In genomic region chr18:46098616-46098933, GRCh38 we compare ENCODE assay signal across 8 cellular contexts.
DNase-seq lines count a peak whose midpoint lies in the region; ATAC-seq and TF ChIP-seq lines count a peak whose summit lies in the region.

No MANE protein-coding gene starts in this region.

- peaks cover 18% of the 10 kb centered on the region for H3K4me1 Mint-ChIP-seq in nephron

- H3K9me3 ChIP-seq in Loucy (ENCODE audit: insufficient read depth, low read depth, low read length) = no peaks in the 10 kb centered on the region

- peaks cover 21% of the 10 kb centered on the region for H3K4me1 ChIP-seq in Loucy (ENCODE audit: insufficient read depth, low read length, poor library complexity, severe bottlenecking)

- H3K9me2 ChIP-seq in Loucy (replicated peaks; ENCODE audit: low read depth, low read length) = no peaks in the 10 kb centered on the region

- H4K20me1 ChIP-seq in Loucy (ENCODE audit: insufficient read depth, low read length, poor library complexity, severe bottlenecking) = peaks cover 39% of the 10 kb centered on the region

- H3K27ac Mint-ChIP-seq in nephron = peak overlapping the region; percentile 99 to 100 (median 100)

- peaks cover 15% of the 10 kb centered on the region for H3K36me3 Mint-ChIP-seq in nephron (ENCODE audit: low read depth)

- H3K4me2 ChIP-seq in Loucy (ENCODE audit: low read depth, low read length, poor library complexity, severe bottlenecking) = peak overlapping the region; percentile 73

- H3K27ac ChIP-seq in C4-2B = peak overlapping the region; percentile 98

- DNase-seq in choroid plexus epithelial cell (ENCODE audit: low read depth) = no peak
- DNase-seq in NCI-H128 (lab: John Stamatoyannopoulos, UW; ENCODE audit: unreplicated experiment) = no peak
- DNase-seq in ecto neural progenitor cell (ENCODE audit: low spot score) = no peak
- no peak for DNase-seq in pons (ENCODE audit: low spot score)

- peak overlapping the region; percentile 98 to 100 (median 99) for H3K4me3 Mint-ChIP-seq in nephron

- no peak for TF ChIP-seq CTCF in C4-2B (conservative IDR thresholded peaks at IDR 0.05)
- no peak for TF ChIP-seq CTCF in Loucy (conservative IDR thresholded peaks at IDR 0.05; ENCODE audit: low read length)
- TF ChIP-seq CTCF in choroid plexus epithelial cell (conservative IDR thresholded peaks at IDR 0.05; ENCODE audit: low read depth, low read length) = no peak
- TF ChIP-seq CTCF in nephron (IDR thresholded peaks at IDR 0.05; ENCODE audit: unreplicated experiment in 3 of 3) = no peak

- peaks cover 49% of the 10 kb centered on the region for H3K79me2 ChIP-seq in Loucy (ENCODE audit: insufficient read depth, low read length)

- no peak for ATAC-seq in HG03460 (IDR thresholded peaks at IDR 0.05; ENCODE audit: unreplicated experiment)

- peak overlapping the region; percentile 96 for H3K9ac ChIP-seq in Loucy (ENCODE audit: low read depth, low read length, poor library complexity, severe bottlenecking)

- no peaks in the 10 kb centered on the region for H3K27me3 ChIP-seq in Loucy (ENCODE audit: insufficient read depth, low read length, poor library complexity, severe bottlenecking)

- H2AFZ ChIP-seq in Loucy (ENCODE audit: low read length) = peak overlapping the region; percentile 83

- peaks cover 12% of the 10 kb centered on the region for H3K36me3 ChIP-seq in Loucy (ENCODE audit: insufficient read depth, low read length)

- H3K4me3 ChIP-seq in Loucy (ENCODE audit: low read length, poor library complexity, severe bottlenecking) (peak overlapping the region; percentile 99), choroid plexus epithelial cell (ENCODE audit: low read depth, low read length) (peak overlapping the region; percentile 79)

- H3F3A ChIP-seq in Loucy (ENCODE audit: low read depth) = no peaks in the 10 kb centered on the region

- H3K9me3 Mint-ChIP-seq in nephron = no peaks in the 10 kb centered on the region

- H3K27me3 Mint-ChIP-seq in nephron (ENCODE audit: low read depth) = no peaks in the 10 kb centered on the region
